In genomic region chr5:57341380-57341979, GRCh38 we compare ENCODE assay signal across 18 cellular contexts.
DNase-seq lines count a peak whose midpoint lies in the region; FAIRE-seq and TF ChIP-seq lines count a peak whose summit lies in the region.
"Had no signal": no experiment of that assay in that cellular context is flagged by ENCODE, and none has a peak within 500 bp of the region (broad histone marks: within the 10 kb centered on the region; RNA-seq: fewer than 3 reads in every experiment).

No MANE protein-coding gene starts in this region.

- H3K4me1 ChIP-seq in Caco-2: peaks cover 35% of the 10 kb centered on the region
- H3K4me1 ChIP-seq: BLaER1 had no signal

- H3K4me3 ChIP-seq in Caco-2 (ENCODE audit: low read depth, low read length) (no peak overlapping the region), choroid plexus epithelial cell (ENCODE audit: low read depth, low read length) (no peak overlapping the region)
- H3K4me3 ChIP-seq: BLaER1 had no signal

- no TSS peak for BruUV-seq in Caco-2 (replicated peaks; lab: Mats Ljungman, UMichigan)

- CTCF ChIA-PET in Caco-2 (lab: Charles Lee): no interaction called here

- no peaks in the 10 kb centered on the region for H3K9me3 ChIP-seq in Caco-2
- H3K9me3 ChIP-seq: BLaER1 had no signal

- H3K9me3 Mint-ChIP-seq in Caco-2 (ENCODE audit: unreplicated experiment): no peaks in the 10 kb centered on the region

- H3K4me1 Mint-ChIP-seq in Caco-2 (ENCODE audit: low read depth, unreplicated experiment): peaks cover 17% of the 10 kb centered on the region
- H3K4me1 Mint-ChIP-seq: CD8-positive, alpha-beta memory T cell; IgD-negative memory B cell had no signal

- H3K27ac Mint-ChIP-seq in Caco-2 (ENCODE audit: unreplicated experiment): peak overlapping the region; percentile 53
- H3K27ac Mint-ChIP-seq: CD8-positive, alpha-beta memory T cell; IgD-negative memory B cell had no signal

- H3K36me3 Mint-ChIP-seq in Caco-2 (ENCODE audit: insufficient read depth, unreplicated experiment): no peaks in the 10 kb centered on the region
- H3K36me3 Mint-ChIP-seq: IgD-negative memory B cell had no signal

- no peak for TF ChIP-seq POLR2A in GM12891 (IDR thresholded peaks at IDR 0.05; ENCODE audit: low read depth, low read length)

- no peak for TF ChIP-seq CTCF in Caco-2 (IDR thresholded peaks at IDR 0.05; ENCODE audit: insufficient read depth in 1 of 2, low read depth in 1 of 2, low read length in 1 of 2, severe bottlenecking in 1 of 2, unreplicated experiment in 1 of 2)
- no peak for TF ChIP-seq CTCF in choroid plexus epithelial cell (conservative IDR thresholded peaks at IDR 0.05; ENCODE audit: low read depth, low read length)

- DNase-seq in Caco-2 (no peak), NCI-H226 (peak; percentile 44), choroid plexus epithelial cell (ENCODE audit: low read depth) (peak; percentile 36), iris pigment epithelial cell (ENCODE audit: low read depth) (peak; percentile 46), NCI-H146 treated with DMSO at 0.1 percent for 48 hours (lab: John Stamatoyannopoulos, UW; ENCODE audit: unreplicated experiment) (no peak), GM12891 (ENCODE audit: insufficient read length, low spot score) (no peak), NCI-H2081 treated with DMSO at 0.1 percent for 48 hours (lab: John Stamatoyannopoulos, UW) (no peak)
- DNase-seq: 8988T; AML-193; CD8-positive, alpha-beta memory T cell; DMS 273 treated with DMSO at 0.1 percent for 48 hours; EL; GF-D8; HCEC 1CT; KG1 had no signal

- FAIRE-seq in GM12891 (lab: Jason Lieb, UNC): no peak
- FAIRE-seq: H1 had no signal

- intact Hi-C loops in Caco-2 (cut with micrococcal nuclease; ENCODE audit: unreplicated experiment): no loop called here

- no peaks in the 10 kb centered on the region for H3K36me3 ChIP-seq in Caco-2 (ENCODE audit: control insufficient read depth, insufficient read depth, low read length)
- H3K36me3 ChIP-seq: BLaER1 had no signal

- no peak overlapping the region for H3K4me3 Mint-ChIP-seq in Caco-2 (ENCODE audit: unreplicated experiment)
- H3K4me3 Mint-ChIP-seq: CD8-positive, alpha-beta memory T cell; IgD-negative memory B cell had no signal

- POLR2A ChIA-PET in Caco-2 (lab: Charles Lee): interaction anchor here (0.7 kb wide), 1 partner anchor 405 kb away, joined by 4 read pairs; no protein-coding TSS in a partner anchor

- H3K27me3 Mint-ChIP-seq in Caco-2 (ENCODE audit: insufficient read depth, unreplicated experiment): no peaks in the 10 kb centered on the region

- no peaks in the 10 kb centered on the region for H3K27me3 ChIP-seq in Caco-2 (replicated peaks; ENCODE audit: control insufficient read depth, insufficient read depth, low read length)
- H3K27me3 ChIP-seq: BLaER1 had no signal

TF ChIP-seq in GM12891, 5 proteins besides CTCF, POLR2A, EP300 and RAD21:
- TF ChIP-seq SPI1 (IDR thresholded peaks at IDR 0.05; ENCODE audit: low read depth, low read length) (no peak), PAX5 (IDR thresholded peaks at IDR 0.05; ENCODE audit: insufficient read depth, low read length, severe bottlenecking) (no peak), POU2F2 (IDR thresholded peaks at IDR 0.05; ENCODE audit: low read depth, low read length) (no peak), POLR2AphosphoS5 (IDR thresholded peaks at IDR 0.05; ENCODE audit: low read depth, low read length) (no peak), TAF1 (IDR thresholded peaks at IDR 0.05; ENCODE audit: low read depth, low read length) (no peak)

Comparison
In these comparisons a context has a peak if more than half of its experiments do, and no peak if none do; other contexts are left out.
1. DNase-seq: peak in NCI-H226 (single experiment), choroid plexus epithelial cell (single experiment) and iris pigment epithelial cell (single experiment); none in Caco-2 (0 of 2), NCI-H146 treated with DMSO at 0.1 percent for 48 hours (single experiment), GM12891 (single experiment) and NCI-H2081 treated with DMSO at 0.1 percent for 48 hours (single experiment).